1 cellular context compared by ENCODE assay signal in genomic region chr10:98416989-98417388, GRCh38.
TF ChIP-seq lines count a peak whose summit lies in the region.

No MANE protein-coding gene starts in this region.

TF ChIP-seq in endothelial cell of umbilical vein, 7 proteins besides CTCF, POLR2A, EP300 and RAD21:
- no peak for TF ChIP-seq EZH2 (IDR thresholded peaks at IDR 0.05; ENCODE audit: borderline replicate concordance, low read depth, low read length, severe bottlenecking)
- no peak for TF ChIP-seq JUN (IDR thresholded peaks at IDR 0.05; ENCODE audit: borderline replicate concordance, insufficient read depth, insufficient read length, low read depth)
